In genomic region chr6:149248688-149249369, GRCh38 we compare ENCODE assay signal across 13 cellular contexts.
A peak's percentile ranks its signal among the peaks of the same experiment; 100 is the strongest.
DNase-seq lines count a peak whose midpoint lies in the region; ATAC-seq and TF ChIP-seq lines count a peak whose summit lies in the region.
"Had no signal": no experiment of that assay in that cellular context is flagged by ENCODE, and none has a peak within 500 bp of the region (broad histone marks: within the 10 kb centered on the region; RNA-seq: fewer than 3 reads in every experiment).

No MANE protein-coding gene starts in this region.

- no peak for DNase-seq in DND-41
- peak; percentile 30 for DNase-seq in T-helper 2 cell treated with Interferon-gamma antibody and Interleukin-4, amounts not matched to agents 5 μg/mL and 100 μg/mL, for 36 hours (ENCODE audit: low spot score)
- no peak for DNase-seq in left lobe of liver (ENCODE audit: low spot score)
- DNase-seq in NAMALWA (ENCODE audit: low spot score), result no peak
- no peak for DNase-seq in GM20000 (ENCODE audit: low spot score)
- no peak for DNase-seq in T1000 (lab: John Stamatoyannopoulos, UW)
- DNase-seq: Karpas-422, NCI-H526 had no signal

- H3K4me1 Mint-ChIP-seq in T-helper 2 cell treated with Interferon-gamma antibody and Interleukin-4, amounts not matched to agents 5 μg/mL and 100 μg/mL, for 36 hours (ENCODE audit: low read depth), result peaks cover 39% of the 10 kb centered on the region

- H3K36me3 Mint-ChIP-seq in T-helper 2 cell treated with Interferon-gamma antibody and Interleukin-4, amounts not matched to agents 5 μg/mL and 100 μg/mL, for 36 hours (ENCODE audit: low read depth), result peaks cover 4% of the 10 kb centered on the region

- peak overlapping the region; percentile 73 for H3K27ac Mint-ChIP-seq in T-helper 2 cell treated with Interferon-gamma antibody and Interleukin-4, amounts not matched to agents 5 μg/mL and 100 μg/mL, for 36 hours
- H3K27ac Mint-ChIP-seq: progenitor cell of endocrine pancreas had no signal

- H3K79me2 ChIP-seq in DND-41 (ENCODE audit: insufficient read depth, low read length), result no peaks in the 10 kb centered on the region

- H3K4me3 Mint-ChIP-seq in T-helper 2 cell treated with Interferon-gamma antibody and Interleukin-4, amounts not matched to agents 5 μg/mL and 100 μg/mL, for 36 hours, result peak overlapping the region; percentile 60

- H3K27me3 Mint-ChIP-seq in T-helper 2 cell treated with Interferon-gamma antibody and Interleukin-4, amounts not matched to agents 5 μg/mL and 100 μg/mL, for 36 hours (ENCODE audit: low read depth), result no peaks in the 10 kb centered on the region

- TF ChIP-seq CTCF in DND-41 (IDR thresholded peaks at IDR 0.05; ENCODE audit: borderline replicate concordance, extremely low read depth, low read length, poor library complexity, severe bottlenecking) (no peak), GM20000 (IDR thresholded peaks at IDR 0.05; ENCODE audit: extremely low read depth, missing control alignments) (no peak)

- H3K9me3 ChIP-seq in BLaER1 treated with 17β-estradiol and CSF1 and Interleukin-3, amounts not matched to agents 10 nM and 100 nM (replicated peaks in 1 of 11), result peaks cover 5 to 41% (median 30%) of the 10 kb centered on the region in 11 experiments; a peak in 21 of 22 replicates
- no peaks in the 10 kb centered on the region for H3K9me3 ChIP-seq in DND-41 (ENCODE audit: insufficient read depth, low read length, severe bottlenecking)
- H3K9me3 ChIP-seq: esophagus muscularis mucosa had no signal

- peak overlapping the region in 7 of 11 experiments; percentile 18 to 89 (median 76); a peak in 11 of 22 replicates for H3K27ac ChIP-seq in BLaER1 treated with 17β-estradiol and CSF1 and Interleukin-3, amounts not matched to agents 10 nM and 100 nM
- H3K27ac ChIP-seq in DND-41 (ENCODE audit: low read length), result no peak overlapping the region
- H3K27ac ChIP-seq: esophagus muscularis mucosa, VCaP had no signal

- H3K4me1 ChIP-seq in BLaER1 treated with 17β-estradiol and CSF1 and Interleukin-3, amounts not matched to agents 10 nM and 100 nM, result peaks cover 18 to 91% (median 54%) of the 10 kb centered on the region in 10 experiments
- no peaks in the 10 kb centered on the region for H3K4me1 ChIP-seq in DND-41 (ENCODE audit: insufficient read depth, low read length)
- H3K4me1 ChIP-seq: esophagus muscularis mucosa had no signal

- H3K4me2 ChIP-seq in BLaER1 treated with 17β-estradiol and CSF1 and Interleukin-3, amounts not matched to agents 10 nM and 100 nM, result peak overlapping the region; percentile 18 to 89 (median 45); a peak in 19 of 22 replicates
- no peak overlapping the region for H3K4me2 ChIP-seq in DND-41 (ENCODE audit: insufficient read depth, low read length)

- ATAC-seq in DND-41 (ENCODE audit: insufficient read depth, low read depth) (peak; percentile 65; the same call in 1 of the 3 replicates), left lobe of liver (peak; percentile 36), HG03196 (IDR thresholded peaks at IDR 0.05; ENCODE audit: unreplicated experiment) (no peak)

- H3K27me3 ChIP-seq in BLaER1 treated with 17β-estradiol and CSF1 and Interleukin-3, amounts not matched to agents 10 nM and 100 nM, result no peaks in the 10 kb centered on the region
- no peaks in the 10 kb centered on the region for H3K27me3 ChIP-seq in DND-41 (ENCODE audit: insufficient read depth, low read length, poor library complexity)
- H3K27me3 ChIP-seq: esophagus muscularis mucosa had no signal

- no peaks in the 10 kb centered on the region for H4K20me1 ChIP-seq in BLaER1 treated with 17β-estradiol and CSF1 and Interleukin-3, amounts not matched to agents 10 nM and 100 nM
- no peaks in the 10 kb centered on the region for H4K20me1 ChIP-seq in DND-41 (ENCODE audit: insufficient read depth, low read length)

- peak overlapping the region in 4 of 11 experiments; percentile 54 to 72 (median 66); a peak in 7 of 22 replicates for H3K9ac ChIP-seq in BLaER1 treated with 17β-estradiol and CSF1 and Interleukin-3, amounts not matched to agents 10 nM and 100 nM
- no peak overlapping the region for H3K9ac ChIP-seq in DND-41 (ENCODE audit: low read depth, low read length)

- peaks cover 10% of the 10 kb centered on the region for H3K9me3 Mint-ChIP-seq in T-helper 2 cell treated with Interferon-gamma antibody and Interleukin-4, amounts not matched to agents 5 μg/mL and 100 μg/mL, for 36 hours

- H3K36me3 ChIP-seq in BLaER1 treated with 17β-estradiol and CSF1 and Interleukin-3, amounts not matched to agents 10 nM and 100 nM, result no peaks in the 10 kb centered on the region
- no peaks in the 10 kb centered on the region for H3K36me3 ChIP-seq in DND-41 (ENCODE audit: insufficient read depth, low read length)
- H3K36me3 ChIP-seq: esophagus muscularis mucosa had no signal

- H3K4me3 ChIP-seq in BLaER1 treated with 17β-estradiol and CSF1 and Interleukin-3, amounts not matched to agents 10 nM and 100 nM, result peak overlapping the region in 3 of 10 experiments; percentile 40 to 54 (median 47); a peak in 5 of 20 replicates
- no peak overlapping the region for H3K4me3 ChIP-seq in DND-41 (ENCODE audit: low read depth in 1 of 2, low read length in 2 of 2)
- H3K4me3 ChIP-seq: esophagus muscularis mucosa had no signal

- H2AFZ ChIP-seq in DND-41 (ENCODE audit: low read depth, low read length), result no peak overlapping the region
